ENCODE assay signal across 16 cellular contexts in genomic region chr2:6452702-6453481, GRCh38.
DNase-seq lines count a peak whose midpoint lies in the region; ATAC-seq and TF ChIP-seq lines count a peak whose summit lies in the region.
"Had no signal": no experiment of that assay in that cellular context is flagged by ENCODE, and none has a peak within 500 bp of the region (broad histone marks: within the 10 kb centered on the region; RNA-seq: fewer than 3 reads in every experiment).

No MANE protein-coding gene starts in this region.

- CTCF ChIA-PET in BJ (lab: Yijun Ruan, JAX) = interaction anchor here (0.7 kb wide), 1 partner anchor 371 kb away, joined by 3 read pairs; no protein-coding TSS in a partner anchor

- H3K36me3 ChIP-seq in BJ (ENCODE audit: control insufficient read depth, insufficient read depth, low read length) = no peaks in the 10 kb centered on the region
- H3K36me3 ChIP-seq in GM23338 (ENCODE audit: insufficient read depth) = no peaks in the 10 kb centered on the region

- H3K4me1 ChIP-seq in GM23338 (ENCODE audit: insufficient read depth) = peaks cover 9% of the 10 kb centered on the region
- H3K4me1 ChIP-seq: psoas muscle had no signal

- peaks cover 75% of the 10 kb centered on the region for H3K9me3 Mint-ChIP-seq in GM23338
- H3K9me3 Mint-ChIP-seq: activated T-cell treated with anti-CD3 and anti-CD28 coated beads, Interleukin-2, amount 50 U/mL, for 24 hours had no signal

- H3K4me3 ChIP-seq in BJ (ENCODE audit: low read depth, low read length) (no peak overlapping the region), GM23338 (no peak overlapping the region)
- H3K4me3 ChIP-seq: psoas muscle had no signal

- H3K27me3 ChIP-seq in BJ (ENCODE audit: control insufficient read depth, insufficient read depth, low read length) = no peaks in the 10 kb centered on the region
- H3K27me3 ChIP-seq in GM23338 (ENCODE audit: insufficient read depth) = no peaks in the 10 kb centered on the region

- DNase-seq in BJ (ENCODE audit: low read depth) (no peak), GM23338 (ENCODE audit: low spot score) (peak; percentile 66), RPMI7951 (ENCODE audit: low read depth) (peak; percentile 3), iPS DF 4.7 (ENCODE audit: extremely low read depth, low spot score) (peak; percentile 51), midbrain (lab: John Stamatoyannopoulos, UW) (no peak), NCI-H524 treated with DMSO at 0.1 percent for 48 hours (lab: John Stamatoyannopoulos, UW) (no peak), anterior cingulate cortex (lab: John Stamatoyannopoulos, UW) (no peak), cortex of kidney (lab: John Stamatoyannopoulos, UW) (no peak)
- DNase-seq: activated T-cell treated with anti-CD3 and anti-CD28 coated beads, Interleukin-2, amount 50 U/mL, for 24 hours; dermis blood vessel endothelial cell; immature natural killer cell; KG1; NCI-H187; psoas muscle; T-cell had no signal

- no peak overlapping the region for H2AFZ ChIP-seq in GM23338

- H3K27ac ChIP-seq in GM23338 (ENCODE audit: low read depth) = no peak overlapping the region
- H3K27ac ChIP-seq: psoas muscle had no signal

- TF ChIP-seq CTCF in BJ (IDR thresholded peaks at IDR 0.05; ENCODE audit: insufficient read depth, low read depth, low read length) = peak; percentile 13; the same call in 1 of the 2 replicates
- peak; percentile 32 to 51 for TF ChIP-seq CTCF in GM23338 (conservative IDR thresholded peaks at IDR 0.05; ENCODE audit: low read depth in 2 of 2)

- no peak overlapping the region for H3K4me3 Mint-ChIP-seq in GM23338
- H3K4me3 Mint-ChIP-seq: activated T-cell treated with anti-CD3 and anti-CD28 coated beads, Interleukin-2, amount 50 U/mL, for 24 hours; B cell; immature natural killer cell; T-cell had no signal

- H3K79me2 ChIP-seq in GM23338 (replicated peaks; ENCODE audit: insufficient read depth) = no peaks in the 10 kb centered on the region

- no peaks in the 10 kb centered on the region for H4K20me1 ChIP-seq in GM23338 (replicated peaks; ENCODE audit: insufficient read depth)

- H3K27ac Mint-ChIP-seq in GM23338 = no peak overlapping the region
- H3K27ac Mint-ChIP-seq: activated T-cell treated with anti-CD3 and anti-CD28 coated beads, Interleukin-2, amount 50 U/mL, for 24 hours; B cell; immature natural killer cell; T-cell had no signal

- H3K4me1 Mint-ChIP-seq in GM23338 = no peaks in the 10 kb centered on the region
- H3K4me1 Mint-ChIP-seq: B cell, immature natural killer cell, T-cell had no signal

- ATAC-seq in GM23338 = peak; percentile 45; the same call in 1 of the 3 replicates
- ATAC-seq: psoas muscle, T-cell had no signal

- H3K9me2 ChIP-seq in GM23338 (ENCODE audit: insufficient read depth) = no peaks in the 10 kb centered on the region

- POLR2A ChIA-PET in BJ (lab: Charles Lee) = no interaction called here

- H3K36me3 Mint-ChIP-seq in GM23338 (ENCODE audit: low read depth) = peaks cover 22% of the 10 kb centered on the region
- H3K36me3 Mint-ChIP-seq: immature natural killer cell, T-cell had no signal

- H3K4me2 ChIP-seq in GM23338 = no peak overlapping the region

- no peaks in the 10 kb centered on the region for H3F3A ChIP-seq in GM23338 (replicated peaks; ENCODE audit: low read depth)

- H3K27me3 Mint-ChIP-seq in GM23338 (ENCODE audit: insufficient read depth, low read depth, poor library complexity) = no peaks in the 10 kb centered on the region
- H3K27me3 Mint-ChIP-seq: B cell had no signal

TF ChIP-seq in GM23338, 12 proteins besides CTCF, POLR2A, EP300 and RAD21 (continues in another document):
- TF ChIP-seq STAT1 (IDR thresholded peaks at IDR 0.05; ENCODE audit: unreplicated experiment) (no peak), ZNF331 (CRISPR knock-in tag; IDR thresholded peaks at IDR 0.05; ENCODE audit: low read depth) (no peak), ETS1 (IDR thresholded peaks at IDR 0.05) (no peak), EZH2 (IDR thresholded peaks at IDR 0.05; ENCODE audit: low read depth, unreplicated experiment) (no peak), EZH2phosphoT487 (IDR thresholded peaks at IDR 0.05; ENCODE audit: unreplicated experiment) (no peak), ZNF114 (CRISPR knock-in tag; IDR thresholded peaks at IDR 0.05) (no peak), POLR2AphosphoS5 (IDR thresholded peaks at IDR 0.05; ENCODE audit: low read depth) (no peak), JUNB (IDR thresholded peaks at IDR 0.05; ENCODE audit: unreplicated experiment) (no peak)
- TF ChIP-seq, protein P1, sequence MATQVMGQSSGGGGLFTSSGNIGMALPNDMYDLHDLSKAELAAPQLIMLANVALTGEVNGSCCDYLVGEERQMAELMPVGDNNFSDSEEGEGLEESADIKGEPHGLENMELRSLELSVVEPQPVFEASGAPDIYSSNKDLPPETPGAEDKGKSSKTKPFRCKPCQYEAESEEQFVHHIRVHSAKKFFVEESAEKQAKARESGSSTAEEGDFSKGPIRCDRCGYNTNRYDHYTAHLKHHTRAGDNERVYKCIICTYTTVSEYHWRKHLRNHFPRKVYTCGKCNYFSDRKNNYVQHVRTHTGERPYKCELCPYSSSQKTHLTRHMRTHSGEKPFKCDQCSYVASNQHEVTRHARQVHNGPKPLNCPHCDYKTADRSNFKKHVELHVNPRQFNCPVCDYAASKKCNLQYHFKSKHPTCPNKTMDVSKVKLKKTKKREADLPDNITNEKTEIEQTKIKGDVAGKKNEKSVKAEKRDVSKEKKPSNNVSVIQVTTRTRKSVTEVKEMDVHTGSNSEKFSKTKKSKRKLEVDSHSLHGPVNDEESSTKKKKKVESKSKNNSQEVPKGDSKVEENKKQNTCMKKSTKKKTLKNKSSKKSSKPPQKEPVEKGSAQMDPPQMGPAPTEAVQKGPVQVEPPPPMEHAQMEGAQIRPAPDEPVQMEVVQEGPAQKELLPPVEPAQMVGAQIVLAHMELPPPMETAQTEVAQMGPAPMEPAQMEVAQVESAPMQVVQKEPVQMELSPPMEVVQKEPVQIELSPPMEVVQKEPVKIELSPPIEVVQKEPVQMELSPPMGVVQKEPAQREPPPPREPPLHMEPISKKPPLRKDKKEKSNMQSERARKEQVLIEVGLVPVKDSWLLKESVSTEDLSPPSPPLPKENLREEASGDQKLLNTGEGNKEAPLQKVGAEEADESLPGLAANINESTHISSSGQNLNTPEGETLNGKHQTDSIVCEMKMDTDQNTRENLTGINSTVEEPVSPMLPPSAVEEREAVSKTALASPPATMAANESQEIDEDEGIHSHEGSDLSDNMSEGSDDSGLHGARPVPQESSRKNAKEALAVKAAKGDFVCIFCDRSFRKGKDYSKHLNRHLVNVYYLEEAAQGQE (IDR thresholded peaks at IDR 0.05; ENCODE audit: unreplicated experiment) = no peak

Comparison
In these comparisons a context has a peak if more than half of its experiments do, and no peak if none do; other contexts are left out.
1. DNase-seq: peak in GM23338 (single experiment), RPMI7951 (single experiment) and iPS DF 4.7 (single experiment); none in BJ (single experiment), midbrain (single experiment), NCI-H524 treated with DMSO at 0.1 percent for 48 hours (single experiment), anterior cingulate cortex (0 of 58) and cortex of kidney (single experiment).